Comparison of ENCODE assay signal across 22 cellular contexts in the genomic region with DNA sequence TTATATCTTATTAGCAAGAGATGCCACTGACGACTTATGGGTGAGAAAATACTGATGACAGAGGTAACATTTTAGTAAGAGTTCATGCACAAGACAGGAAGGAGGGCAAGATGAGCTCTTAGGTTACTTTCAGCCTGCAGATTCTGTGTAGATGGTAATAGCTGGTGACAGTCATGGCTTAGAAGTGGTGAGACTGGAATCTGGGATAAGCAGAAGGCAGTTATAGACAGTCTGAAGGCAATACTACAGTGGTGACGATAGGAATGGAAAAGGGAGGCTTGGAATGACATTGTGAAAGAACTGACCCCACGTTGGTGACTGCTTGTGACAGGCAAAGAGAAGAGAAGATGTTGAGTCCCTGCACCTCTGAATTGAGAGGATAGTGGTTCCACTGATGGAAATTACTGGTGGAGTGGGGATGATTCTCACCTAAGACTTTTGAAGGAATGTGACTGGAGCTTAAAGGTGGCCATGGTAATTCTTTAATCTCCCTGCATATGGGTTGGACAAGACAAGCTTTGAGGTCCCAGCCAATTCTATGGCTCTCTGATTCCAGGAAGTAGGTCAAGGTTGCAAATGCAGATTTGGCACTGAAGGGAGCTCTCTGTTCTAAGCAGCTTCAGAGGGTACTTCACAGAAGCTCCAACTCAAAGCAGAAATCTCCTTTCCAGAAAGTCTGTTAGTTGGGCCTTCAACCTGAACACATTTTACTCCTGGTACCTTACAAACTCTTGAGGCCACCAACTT.
"Had no signal": no experiment of that assay in that cellular context is flagged by ENCODE, and none has a peak within 500 bp of the region (broad histone marks: within the 10 kb centered on the region; RNA-seq: fewer than 3 reads in every experiment).

No MANE protein-coding gene starts in this region.

- H3K27me3 ChIP-seq: foreskin keratinocyte, hepatocyte, stomach, vagina had no signal

- H3K27ac ChIP-seq: coronary artery, foreskin keratinocyte, hepatocyte, left ventricle myocardium inferior, lower lobe of right lung, psoas muscle, skin epidermis, stomach, vagina had no signal

- H3K9me3 ChIP-seq: left ventricle myocardium inferior, lower lobe of right lung, psoas muscle, stomach, vagina had no signal

- H2AFZ ChIP-seq: hepatocyte had no signal

- H3K4me1 ChIP-seq: foreskin keratinocyte, lower lobe of right lung had no signal

- H3K79me2 ChIP-seq: hepatocyte had no signal

- H3K4me3 ChIP-seq: coronary artery, hepatocyte, left ventricle myocardium inferior, lower lobe of right lung, psoas muscle, skin epidermis, stomach, vagina had no signal

- H3K36me3 Mint-ChIP-seq: mesothelial cell of epicardium; natural killer cell treated with Interleukin-12 subunit alpha and Interleukin-12 subunit beta and Interleukin-15 and Interleukin-18, amount 100 ng/mL, for 72 hours; type B pancreatic cell had no signal

- H3K4me3 Mint-ChIP-seq: endodermal cell; memory B cell; mesothelial cell of epicardium; natural killer cell treated with Interleukin-12 subunit alpha and Interleukin-12 subunit beta and Interleukin-15 and Interleukin-18, amount 100 ng/mL, for 72 hours; type B pancreatic cell had no signal

- H3K27ac Mint-ChIP-seq: endodermal cell; memory B cell; mesothelial cell of epicardium; natural killer cell treated with Interleukin-12 subunit alpha and Interleukin-12 subunit beta and Interleukin-15 and Interleukin-18, amount 100 ng/mL, for 72 hours; type B pancreatic cell had no signal

- H3K27me3 Mint-ChIP-seq: memory B cell; natural killer cell treated with Interleukin-12 subunit alpha and Interleukin-12 subunit beta and Interleukin-15 and Interleukin-18, amount 100 ng/mL, for 72 hours; type B pancreatic cell had no signal

- H3K36me3 ChIP-seq: left ventricle myocardium inferior, lower lobe of right lung, stomach, vagina had no signal

- H3K9me3 Mint-ChIP-seq: endodermal cell; mesothelial cell of epicardium; natural killer cell treated with Interleukin-12 subunit alpha and Interleukin-12 subunit beta and Interleukin-15 and Interleukin-18, amount 100 ng/mL, for 72 hours; type B pancreatic cell had no signal

- H3K4me2 ChIP-seq: hepatocyte had no signal

- DNase-seq: effector CD4-positive, alpha-beta T cell; endodermal cell; erythroblast; foreskin keratinocyte; head of caudate nucleus; kidney; left cardiac atrium; left ventricle myocardium inferior; lower lobe of right lung; psoas muscle; retina; stimulated activated naive CD4-positive, alpha-beta T cell; stomach; substantia nigra had no signal
